8 cellular contexts compared by ENCODE assay signal in genomic region chrX:39773923-39774803, GRCh38.
DNase-seq lines count a peak whose midpoint lies in the region; ATAC-seq and TF ChIP-seq lines count a peak whose summit lies in the region.

No MANE protein-coding gene starts in this region.

- no peaks in the 10 kb centered on the region for H3K79me1 ChIP-seq in H9 (ENCODE audit: insufficient read depth, low read depth, low read length, poor library complexity, severe bottlenecking)

- no peak overlapping the region for H3K9ac ChIP-seq in H9 (ENCODE audit: extremely low read depth, insufficient read length, low read length)

- ATAC-seq in activated naive CD8-positive, alpha-beta T cell treated with anti-CD3 and anti-CD28 coated beads, Interleukin-2, amount 50 U/mL, for 24 hours, result peak; percentile 44
- ATAC-seq in gastrocnemius medialis, result no peak

- no peaks in the 10 kb centered on the region for H3K23me2 ChIP-seq in H9 (ENCODE audit: insufficient read length, low read depth, low read length, poor library complexity, severe bottlenecking)

- H3K18ac ChIP-seq in H9 (ENCODE audit: insufficient read length, low read depth, low read length), result no peak overlapping the region

- H3K27ac ChIP-seq in H9 (ENCODE audit: insufficient read length, low read depth, low read length), result peak overlapping the region; percentile 55
- H3K27ac ChIP-seq in gastrocnemius medialis, result no peak overlapping the region

- intact Hi-C loops in gastrocnemius medialis (cut with DNase I; ENCODE audit: low total_unique reads), result no loop called here

- H3K27ac Mint-ChIP-seq in H9, result peak overlapping the region; percentile 13 to 81 (median 74); a peak in 6 of 7 replicates
- peak overlapping the region; percentile 92 for H3K27ac Mint-ChIP-seq in activated naive CD8-positive, alpha-beta T cell treated with anti-CD3 and anti-CD28 coated beads, Interleukin-2, amount 50 U/mL, for 24 hours
- peak overlapping the region; percentile 24 to 68 (median 62) for H3K27ac Mint-ChIP-seq in nephron

- no peak overlapping the region for H3K23ac ChIP-seq in H9 (ENCODE audit: insufficient read length, low read depth, low read length)

- H3K4me1 Mint-ChIP-seq in H9 (peaks cover 36 to 44% of the 10 kb centered on the region in 2 experiments), nephron (peaks cover 21% of the 10 kb centered on the region)
- peaks cover 67% of the 10 kb centered on the region for H3K4me1 Mint-ChIP-seq in activated naive CD8-positive, alpha-beta T cell treated with anti-CD3 and anti-CD28 coated beads, Interleukin-2, amount 50 U/mL, for 24 hours

- no peak overlapping the region for H3K4me3 ChIP-seq in gastrocnemius medialis

- peak overlapping the region; percentile 20 for H3K4me2 ChIP-seq in H9 (ENCODE audit: insufficient read depth, insufficient read length, low read length)

- no peak overlapping the region for H3T11ph ChIP-seq in H9 (ENCODE audit: low read length)

- H3K4me3 Mint-ChIP-seq in H9 (peak overlapping the region in 1 of 2 experiments; percentile 25; a peak in 1 of 5 replicates), nephron (no peak overlapping the region)
- H3K4me3 Mint-ChIP-seq in activated naive CD8-positive, alpha-beta T cell treated with anti-CD3 and anti-CD28 coated beads, Interleukin-2, amount 50 U/mL, for 24 hours, result peak overlapping the region; percentile 65

- no peak overlapping the region for H2AFZ ChIP-seq in H9 (ENCODE audit: low read length)

- WGBS in H9 (ENCODE audit: extremely low coverage, insufficient read length, low lambda C conversion rate), result no CpG with 5 or more reads among the region's 20 CpGs

- in situ Hi-C loops in gastrocnemius medialis (cut with MboI; ENCODE audit: low sequenced_read_pairs in 4 of 4), result no loop called here

- DNase-seq in H9 (no peak), SW480 (ENCODE audit: low spot score) (peak; percentile 43), NCI-H510A treated with DMSO at 0.1 percent for 48 hours (lab: John Stamatoyannopoulos, UW) (no peak), gastrocnemius medialis (no peak), HUDEP-2 (lab: John Stamatoyannopoulos, UW; ENCODE audit: unreplicated experiment in 76 of 76) (no peak), NCI-H1105 (lab: John Stamatoyannopoulos, UW) (no peak)
- DNase-seq in activated naive CD8-positive, alpha-beta T cell treated with anti-CD3 and anti-CD28 coated beads, Interleukin-2, amount 50 U/mL, for 24 hours, result no peak

- H4K20me1 ChIP-seq in H9 (ENCODE audit: control insufficient read depth, insufficient read depth, insufficient read length), result no peaks in the 10 kb centered on the region

- peak overlapping the region; percentile 78 for H2AK5ac ChIP-seq in H9 (ENCODE audit: insufficient read length, low read length)

- no peak overlapping the region for H2BK20ac ChIP-seq in H9 (ENCODE audit: low read depth, low read length, poor library complexity, severe bottlenecking)

- H3K9me3 Mint-ChIP-seq in H9 (peaks cover 60 to 61% of the 10 kb centered on the region in 2 experiments), nephron (peaks cover 3% of the 10 kb centered on the region)
- H3K9me3 Mint-ChIP-seq in activated naive CD8-positive, alpha-beta T cell treated with anti-CD3 and anti-CD28 coated beads, Interleukin-2, amount 50 U/mL, for 24 hours, result no peaks in the 10 kb centered on the region

- H3K27me3 Mint-ChIP-seq in H9 (ENCODE audit: low read depth) (peaks cover 2% of the 10 kb centered on the region), nephron (ENCODE audit: low read depth) (peaks cover 3% of the 10 kb centered on the region)
- no peaks in the 10 kb centered on the region for H3K27me3 Mint-ChIP-seq in activated naive CD8-positive, alpha-beta T cell treated with anti-CD3 and anti-CD28 coated beads, Interleukin-2, amount 50 U/mL, for 24 hours

- H2BK15ac ChIP-seq in H9 (ENCODE audit: low read depth, low read length), result no peak overlapping the region

- H3K36me3 Mint-ChIP-seq in H9 (ENCODE audit: insufficient read depth in 1 of 3, low read depth in 3 of 3) (peaks cover 0 to 8% (median 4%) of the 10 kb centered on the region in 3 experiments; a peak in 5 of 7 replicates), nephron (ENCODE audit: low read depth) (peaks cover 3% of the 10 kb centered on the region)
- no peaks in the 10 kb centered on the region for H3K36me3 Mint-ChIP-seq in activated naive CD8-positive, alpha-beta T cell treated with anti-CD3 and anti-CD28 coated beads, Interleukin-2, amount 50 U/mL, for 24 hours (ENCODE audit: low read depth)

- H3K4me1 ChIP-seq in H9 (ENCODE audit: insufficient read depth, low read length) (peaks cover 24% of the 10 kb centered on the region), gastrocnemius medialis (peaks cover 0 to 7% of the 10 kb centered on the region in 2 donors)

- H2BK5ac ChIP-seq in H9 (ENCODE audit: insufficient read length, low read length), result peak overlapping the region; percentile 35

- H3K27me3 ChIP-seq in H9 (ENCODE audit: insufficient read depth, low read length), result no peaks in the 10 kb centered on the region
- H3K27me3 ChIP-seq in gastrocnemius medialis, result no peaks in the 10 kb centered on the region

- H3K36me3 ChIP-seq in gastrocnemius medialis, result no peaks in the 10 kb centered on the region

- no peak for TF ChIP-seq POLR2A in gastrocnemius medialis (IDR thresholded peaks at IDR 0.05)

- H2BK120ac ChIP-seq in H9 (ENCODE audit: low read depth, low read length, poor library complexity, severe bottlenecking), result no peak overlapping the region

- peak overlapping the region; percentile 86 for H2BK12ac ChIP-seq in H9 (ENCODE audit: insufficient read length, low read depth, low read length)

- no peak overlapping the region for H3K4ac ChIP-seq in H9 (ENCODE audit: low read depth, low read length)

- TF ChIP-seq CTCF in H9 (conservative IDR thresholded peaks at IDR 0.05), result no peak
- TF ChIP-seq CTCF in nephron (IDR thresholded peaks at IDR 0.05; ENCODE audit: unreplicated experiment in 3 of 3), result no peak
- no peak for TF ChIP-seq CTCF in gastrocnemius medialis (IDR thresholded peaks at IDR 0.05 in 4 of 5, conservative IDR thresholded peaks at IDR 0.05 in 1 of 5)

- no peak overlapping the region for H3K56ac ChIP-seq in H9 (ENCODE audit: insufficient read length, low read depth, low read length)

- no peaks in the 10 kb centered on the region for H3K9me3 ChIP-seq in H9 (ENCODE audit: control insufficient read depth, low read depth, low read length)
- H3K9me3 ChIP-seq in gastrocnemius medialis, result no peaks in the 10 kb centered on the region

- no peak overlapping the region for H4K91ac ChIP-seq in H9 (ENCODE audit: insufficient read length, low read depth, low read length)

- peak overlapping the region; percentile 46 for H4K5ac ChIP-seq in H9 (ENCODE audit: insufficient read length, low read depth, low read length)

- H3K79me2 ChIP-seq in H9 (ENCODE audit: insufficient read depth, low read length), result no peaks in the 10 kb centered on the region

- no peak overlapping the region for H4K8ac ChIP-seq in H9 (replicated peaks; ENCODE audit: insufficient read length, low read depth, low read length)

- peak overlapping the region; percentile 29; the same call in 1 of the 2 replicates for H3K14ac ChIP-seq in H9 (ENCODE audit: insufficient read depth, low read length)
